ENCODE assay signal across 1 cellular context in the genomic region with DNA sequence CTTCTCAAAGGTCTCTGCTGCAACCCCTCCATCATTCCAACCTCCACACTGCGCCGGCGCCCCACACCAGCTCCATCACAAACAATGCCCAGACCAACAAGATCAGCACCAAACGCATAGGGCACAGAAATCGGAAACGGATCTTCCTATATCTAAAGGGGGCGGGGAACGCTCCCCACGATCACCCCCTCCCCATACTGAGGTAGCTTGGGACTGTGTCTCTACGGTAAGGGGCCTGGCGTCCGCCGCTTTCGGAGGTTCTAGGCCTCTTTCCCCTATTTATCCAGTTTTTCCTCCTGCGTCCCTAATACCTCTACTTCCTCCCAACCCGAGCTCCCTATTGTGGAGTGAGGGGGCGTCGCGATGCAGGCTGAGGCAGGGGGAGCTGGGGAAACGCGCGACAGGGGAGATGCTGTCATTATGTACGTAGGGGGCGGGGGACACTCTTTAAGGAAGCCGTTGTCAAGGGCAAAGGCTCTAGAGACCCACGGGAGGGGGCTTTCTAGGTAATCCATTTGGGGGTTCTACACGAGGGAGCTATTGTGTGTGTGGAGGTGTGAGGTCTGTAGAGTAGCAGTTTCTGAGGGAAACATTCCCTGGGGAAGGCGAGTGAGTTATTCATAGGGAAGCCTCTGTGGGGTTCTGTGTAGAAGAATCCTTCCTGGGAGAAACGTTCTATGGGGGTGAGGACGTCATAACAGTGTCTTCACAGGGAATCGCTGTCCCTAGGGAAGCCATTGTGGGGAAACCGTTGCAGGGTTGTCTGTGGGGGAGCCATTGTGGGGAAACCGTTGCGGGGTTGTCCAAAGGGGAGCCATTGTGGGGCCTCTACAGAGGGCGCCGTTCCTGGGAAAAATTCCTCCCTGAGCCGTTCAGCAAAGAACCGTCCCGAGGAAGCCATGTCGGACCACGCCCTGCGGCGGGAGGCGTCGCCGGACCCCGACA.
TF ChIP-seq lines count a peak whose summit lies in the region.

No MANE protein-coding gene starts in this region.

TF ChIP-seq in HEK293, 187 proteins besides CTCF, POLR2A, EP300 and RAD21 (continued from another document and continues in another):
- TF ChIP-seq, protein P1, sequence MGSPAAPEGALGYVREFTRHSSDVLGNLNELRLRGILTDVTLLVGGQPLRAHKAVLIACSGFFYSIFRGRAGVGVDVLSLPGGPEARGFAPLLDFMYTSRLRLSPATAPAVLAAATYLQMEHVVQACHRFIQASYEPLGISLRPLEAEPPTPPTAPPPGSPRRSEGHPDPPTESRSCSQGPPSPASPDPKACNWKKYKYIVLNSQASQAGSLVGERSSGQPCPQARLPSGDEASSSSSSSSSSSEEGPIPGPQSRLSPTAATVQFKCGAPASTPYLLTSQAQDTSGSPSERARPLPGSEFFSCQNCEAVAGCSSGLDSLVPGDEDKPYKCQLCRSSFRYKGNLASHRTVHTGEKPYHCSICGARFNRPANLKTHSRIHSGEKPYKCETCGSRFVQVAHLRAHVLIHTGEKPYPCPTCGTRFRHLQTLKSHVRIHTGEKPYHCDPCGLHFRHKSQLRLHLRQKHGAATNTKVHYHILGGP (tag by site-specific recombination; IDR thresholded peaks at IDR 0.05) = no peak
- peak; percentile 75 for TF ChIP-seq ZBTB21 (tag by site-specific recombination; IDR thresholded peaks at IDR 0.05)
- TF ChIP-seq, protein P2, sequence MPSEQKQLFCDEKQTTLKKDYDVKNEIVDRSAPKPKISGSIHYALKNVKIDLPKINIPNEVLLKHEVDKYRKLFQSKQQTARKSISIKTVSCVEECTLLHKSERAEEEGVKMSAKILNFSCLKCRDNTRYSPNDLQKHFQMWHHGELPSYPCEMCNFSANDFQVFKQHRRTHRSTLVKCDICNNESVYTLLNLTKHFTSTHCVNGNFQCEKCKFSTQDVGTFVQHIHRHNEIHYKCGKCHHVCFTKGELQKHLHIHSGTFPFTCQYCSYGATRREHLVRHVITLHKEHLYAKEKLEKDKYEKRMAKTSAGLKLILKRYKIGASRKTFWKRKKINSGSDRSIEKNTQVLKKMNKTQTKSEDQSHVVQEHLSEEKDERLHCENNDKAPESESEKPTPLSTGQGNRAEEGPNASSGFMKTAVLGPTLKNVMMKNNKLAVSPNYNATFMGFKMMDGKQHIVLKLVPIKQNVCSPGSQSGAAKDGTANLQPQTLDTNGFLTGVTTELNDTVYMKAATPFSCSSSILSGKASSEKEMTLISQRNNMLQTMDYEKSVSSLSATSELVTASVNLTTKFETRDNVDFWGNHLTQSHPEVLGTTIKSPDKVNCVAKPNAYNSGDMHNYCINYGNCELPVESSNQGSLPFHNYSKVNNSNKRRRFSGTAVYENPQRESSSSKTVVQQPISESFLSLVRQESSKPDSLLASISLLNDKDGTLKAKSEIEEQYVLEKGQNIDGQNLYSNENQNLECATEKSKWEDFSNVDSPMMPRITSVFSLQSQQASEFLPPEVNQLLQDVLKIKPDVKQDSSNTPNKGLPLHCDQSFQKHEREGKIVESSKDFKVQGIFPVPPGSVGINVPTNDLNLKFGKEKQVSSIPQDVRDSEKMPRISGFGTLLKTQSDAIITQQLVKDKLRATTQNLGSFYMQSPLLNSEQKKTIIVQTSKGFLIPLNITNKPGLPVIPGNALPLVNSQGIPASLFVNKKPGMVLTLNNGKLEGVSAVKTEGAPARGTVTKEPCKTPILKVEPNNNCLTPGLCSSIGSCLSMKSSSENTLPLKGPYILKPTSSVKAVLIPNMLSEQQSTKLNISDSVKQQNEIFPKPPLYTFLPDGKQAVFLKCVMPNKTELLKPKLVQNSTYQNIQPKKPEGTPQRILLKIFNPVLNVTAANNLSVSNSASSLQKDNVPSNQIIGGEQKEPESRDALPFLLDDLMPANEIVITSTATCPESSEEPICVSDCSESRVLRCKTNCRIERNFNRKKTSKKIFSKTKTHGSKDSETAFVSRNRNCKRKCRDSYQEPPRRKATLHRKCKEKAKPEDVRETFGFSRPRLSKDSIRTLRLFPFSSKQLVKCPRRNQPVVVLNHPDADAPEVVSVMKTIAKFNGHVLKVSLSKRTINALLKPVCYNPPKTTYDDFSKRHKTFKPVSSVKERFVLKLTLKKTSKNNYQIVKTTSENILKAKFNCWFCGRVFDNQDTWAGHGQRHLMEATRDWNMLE (tag by site-specific recombination; conservative IDR thresholded peaks at IDR 0.05; ENCODE audit: low read depth) = no peak
- TF ChIP-seq, protein P3, sequence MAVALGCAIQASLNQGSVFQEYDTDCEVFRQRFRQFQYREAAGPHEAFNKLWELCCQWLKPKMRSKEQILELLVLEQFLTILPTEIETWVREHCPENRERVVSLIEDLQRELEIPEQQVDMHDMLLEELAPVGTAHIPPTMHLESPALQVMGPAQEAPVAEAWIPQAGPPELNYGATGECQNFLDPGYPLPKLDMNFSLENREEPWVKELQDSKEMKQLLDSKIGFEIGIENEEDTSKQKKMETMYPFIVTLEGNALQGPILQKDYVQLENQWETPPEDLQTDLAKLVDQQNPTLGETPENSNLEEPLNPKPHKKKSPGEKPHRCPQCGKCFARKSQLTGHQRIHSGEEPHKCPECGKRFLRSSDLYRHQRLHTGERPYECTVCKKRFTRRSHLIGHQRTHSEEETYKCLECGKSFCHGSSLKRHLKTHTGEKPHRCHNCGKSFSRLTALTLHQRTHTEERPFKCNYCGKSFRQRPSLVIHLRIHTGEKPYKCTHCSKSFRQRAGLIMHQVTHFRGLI (tag by site-specific recombination; IDR thresholded peaks at IDR 0.05) = no peak
- peak; percentile 64 for TF ChIP-seq ZNF341 (tag by site-specific recombination; IDR thresholded peaks at IDR 0.05; ENCODE audit: low read depth)
- peak; percentile 75 for TF ChIP-seq GLIS1 (tag by site-specific recombination; IDR thresholded peaks at IDR 0.05)
- TF ChIP-seq ZNF658 (tag by site-specific recombination; IDR thresholded peaks at IDR 0.05) = no peak
- TF ChIP-seq IKZF3 (tag by site-specific recombination; IDR thresholded peaks at IDR 0.05) = 0 out of 2 replicates have a peak, but pooled peaks have one; percentile 42
- TF ChIP-seq EGR2 (tag by site-specific recombination; IDR thresholded peaks at IDR 0.05; ENCODE audit: low read depth) = peak; percentile 33; the same call in 1 of the 2 replicates
- TF ChIP-seq, protein P4, sequence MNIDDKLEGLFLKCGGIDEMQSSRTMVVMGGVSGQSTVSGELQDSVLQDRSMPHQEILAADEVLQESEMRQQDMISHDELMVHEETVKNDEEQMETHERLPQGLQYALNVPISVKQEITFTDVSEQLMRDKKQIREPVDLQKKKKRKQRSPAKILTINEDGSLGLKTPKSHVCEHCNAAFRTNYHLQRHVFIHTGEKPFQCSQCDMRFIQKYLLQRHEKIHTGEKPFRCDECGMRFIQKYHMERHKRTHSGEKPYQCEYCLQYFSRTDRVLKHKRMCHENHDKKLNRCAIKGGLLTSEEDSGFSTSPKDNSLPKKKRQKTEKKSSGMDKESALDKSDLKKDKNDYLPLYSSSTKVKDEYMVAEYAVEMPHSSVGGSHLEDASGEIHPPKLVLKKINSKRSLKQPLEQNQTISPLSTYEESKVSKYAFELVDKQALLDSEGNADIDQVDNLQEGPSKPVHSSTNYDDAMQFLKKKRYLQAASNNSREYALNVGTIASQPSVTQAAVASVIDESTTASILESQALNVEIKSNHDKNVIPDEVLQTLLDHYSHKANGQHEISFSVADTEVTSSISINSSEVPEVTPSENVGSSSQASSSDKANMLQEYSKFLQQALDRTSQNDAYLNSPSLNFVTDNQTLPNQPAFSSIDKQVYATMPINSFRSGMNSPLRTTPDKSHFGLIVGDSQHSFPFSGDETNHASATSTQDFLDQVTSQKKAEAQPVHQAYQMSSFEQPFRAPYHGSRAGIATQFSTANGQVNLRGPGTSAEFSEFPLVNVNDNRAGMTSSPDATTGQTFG (tag by site-specific recombination; IDR thresholded peaks at IDR 0.05; ENCODE audit: borderline replicate concordance) = no peak
- no peak for TF ChIP-seq ZNF146 (tag by site-specific recombination; IDR thresholded peaks at IDR 0.05)
- TF ChIP-seq OVOL3 (tag by site-specific recombination; IDR thresholded peaks at IDR 0.05) = no peak
- TF ChIP-seq KLF16 (tag by site-specific recombination; IDR thresholded peaks at IDR 0.05) = no peak
- TF ChIP-seq ZNF266 (tag by site-specific recombination; IDR thresholded peaks at IDR 0.05; ENCODE audit: low read depth) = no peak
- peak; percentile 85 for TF ChIP-seq YY1 (tag by site-specific recombination; IDR thresholded peaks at IDR 0.05)
- 0 out of 2 replicates have a peak, but pooled peaks have one; percentile 10 for TF ChIP-seq ZXDB (tag by site-specific recombination; IDR thresholded peaks at IDR 0.05)
- no peak for TF ChIP-seq MYNN (tag by site-specific recombination; IDR thresholded peaks at IDR 0.05; ENCODE audit: borderline replicate concordance)
- no peak for TF ChIP-seq HOXC10 (CRISPR knock-in tag; IDR thresholded peaks at IDR 0.05)
- TF ChIP-seq ZNF221 (tag by site-specific recombination; IDR thresholded peaks at IDR 0.05; ENCODE audit: borderline replicate concordance) = no peak
- TF ChIP-seq, protein P5, sequence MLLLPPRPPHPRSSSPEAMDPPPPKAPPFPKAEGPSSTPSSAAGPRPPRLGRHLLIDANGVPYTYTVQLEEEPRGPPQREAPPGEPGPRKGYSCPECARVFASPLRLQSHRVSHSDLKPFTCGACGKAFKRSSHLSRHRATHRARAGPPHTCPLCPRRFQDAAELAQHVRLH (tag by site-specific recombination; IDR thresholded peaks at IDR 0.05) = no peak
- TF ChIP-seq, protein P6, sequence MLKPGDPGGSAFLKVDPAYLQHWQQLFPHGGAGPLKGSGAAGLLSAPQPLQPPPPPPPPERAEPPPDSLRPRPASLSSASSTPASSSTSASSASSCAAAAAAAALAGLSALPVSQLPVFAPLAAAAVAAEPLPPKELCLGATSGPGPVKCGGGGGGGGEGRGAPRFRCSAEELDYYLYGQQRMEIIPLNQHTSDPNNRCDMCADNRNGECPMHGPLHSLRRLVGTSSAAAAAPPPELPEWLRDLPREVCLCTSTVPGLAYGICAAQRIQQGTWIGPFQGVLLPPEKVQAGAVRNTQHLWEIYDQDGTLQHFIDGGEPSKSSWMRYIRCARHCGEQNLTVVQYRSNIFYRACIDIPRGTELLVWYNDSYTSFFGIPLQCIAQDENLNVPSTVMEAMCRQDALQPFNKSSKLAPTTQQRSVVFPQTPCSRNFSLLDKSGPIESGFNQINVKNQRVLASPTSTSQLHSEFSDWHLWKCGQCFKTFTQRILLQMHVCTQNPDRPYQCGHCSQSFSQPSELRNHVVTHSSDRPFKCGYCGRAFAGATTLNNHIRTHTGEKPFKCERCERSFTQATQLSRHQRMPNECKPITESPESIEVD (tag by site-specific recombination; IDR thresholded peaks at IDR 0.05) = no peak
- TF ChIP-seq SP7 (tag by site-specific recombination; IDR thresholded peaks at IDR 0.05) = no peak
- no peak for TF ChIP-seq ZNF571 (tag by site-specific recombination; IDR thresholded peaks at IDR 0.05)
- TF ChIP-seq, protein P7, sequence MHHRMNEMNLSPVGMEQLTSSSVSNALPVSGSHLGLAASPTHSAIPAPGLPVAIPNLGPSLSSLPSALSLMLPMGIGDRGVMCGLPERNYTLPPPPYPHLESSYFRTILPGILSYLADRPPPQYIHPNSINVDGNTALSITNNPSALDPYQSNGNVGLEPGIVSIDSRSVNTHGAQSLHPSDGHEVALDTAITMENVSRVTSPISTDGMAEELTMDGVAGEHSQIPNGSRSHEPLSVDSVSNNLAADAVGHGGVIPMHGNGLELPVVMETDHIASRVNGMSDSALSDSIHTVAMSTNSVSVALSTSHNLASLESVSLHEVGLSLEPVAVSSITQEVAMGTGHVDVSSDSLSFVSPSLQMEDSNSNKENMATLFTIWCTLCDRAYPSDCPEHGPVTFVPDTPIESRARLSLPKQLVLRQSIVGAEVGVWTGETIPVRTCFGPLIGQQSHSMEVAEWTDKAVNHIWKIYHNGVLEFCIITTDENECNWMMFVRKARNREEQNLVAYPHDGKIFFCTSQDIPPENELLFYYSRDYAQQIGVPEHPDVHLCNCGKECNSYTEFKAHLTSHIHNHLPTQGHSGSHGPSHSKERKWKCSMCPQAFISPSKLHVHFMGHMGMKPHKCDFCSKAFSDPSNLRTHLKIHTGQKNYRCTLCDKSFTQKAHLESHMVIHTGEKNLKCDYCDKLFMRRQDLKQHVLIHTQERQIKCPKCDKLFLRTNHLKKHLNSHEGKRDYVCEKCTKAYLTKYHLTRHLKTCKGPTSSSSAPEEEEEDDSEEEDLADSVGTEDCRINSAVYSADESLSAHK (tag by site-specific recombination; IDR thresholded peaks at IDR 0.05) = peak; percentile 87
- TF ChIP-seq ZSCAN30 (tag by site-specific recombination; IDR thresholded peaks at IDR 0.05) = no peak
- no peak for TF ChIP-seq ZNF777 (tag by site-specific recombination; IDR thresholded peaks at IDR 0.05; ENCODE audit: borderline replicate concordance)
- TF ChIP-seq TRIM28 (IDR thresholded peaks at IDR 0.05; ENCODE audit: borderline replicate concordance, low read length) = no peak
- TF ChIP-seq ZNF426 (tag by site-specific recombination; IDR thresholded peaks at IDR 0.05) = no peak
- TF ChIP-seq ZIC2 (tag by site-specific recombination; IDR thresholded peaks at IDR 0.05) = 0 out of 2 replicates have a peak, but pooled peaks have one; percentile 29
- TF ChIP-seq ZNF248 (tag by site-specific recombination; IDR thresholded peaks at IDR 0.05) = no peak
- TF ChIP-seq, protein P8, sequence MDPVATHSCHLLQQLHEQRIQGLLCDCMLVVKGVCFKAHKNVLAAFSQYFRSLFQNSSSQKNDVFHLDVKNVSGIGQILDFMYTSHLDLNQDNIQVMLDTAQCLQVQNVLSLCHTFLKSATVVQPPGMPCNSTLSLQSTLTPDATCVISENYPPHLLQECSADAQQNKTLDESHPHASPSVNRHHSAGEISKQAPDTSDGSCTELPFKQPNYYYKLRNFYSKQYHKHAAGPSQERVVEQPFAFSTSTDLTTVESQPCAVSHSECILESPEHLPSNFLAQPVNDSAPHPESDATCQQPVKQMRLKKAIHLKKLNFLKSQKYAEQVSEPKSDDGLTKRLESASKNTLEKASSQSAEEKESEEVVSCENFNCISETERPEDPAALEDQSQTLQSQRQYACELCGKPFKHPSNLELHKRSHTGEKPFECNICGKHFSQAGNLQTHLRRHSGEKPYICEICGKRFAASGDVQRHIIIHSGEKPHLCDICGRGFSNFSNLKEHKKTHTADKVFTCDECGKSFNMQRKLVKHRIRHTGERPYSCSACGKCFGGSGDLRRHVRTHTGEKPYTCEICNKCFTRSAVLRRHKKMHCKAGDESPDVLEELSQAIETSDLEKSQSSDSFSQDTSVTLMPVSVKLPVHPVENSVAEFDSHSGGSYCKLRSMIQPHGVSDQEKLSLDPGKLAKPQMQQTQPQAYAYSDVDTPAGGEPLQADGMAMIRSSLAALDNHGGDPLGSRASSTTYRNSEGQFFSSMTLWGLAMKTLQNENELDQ (tag by site-specific recombination; IDR thresholded peaks at IDR 0.05; ENCODE audit: low read depth) = no peak
- TF ChIP-seq ZNF677 (tag by site-specific recombination; IDR thresholded peaks at IDR 0.05) = no peak
- no peak for TF ChIP-seq SALL2 (tag by site-specific recombination; IDR thresholded peaks at IDR 0.05; ENCODE audit: borderline replicate concordance)
- TF ChIP-seq, protein P9, sequence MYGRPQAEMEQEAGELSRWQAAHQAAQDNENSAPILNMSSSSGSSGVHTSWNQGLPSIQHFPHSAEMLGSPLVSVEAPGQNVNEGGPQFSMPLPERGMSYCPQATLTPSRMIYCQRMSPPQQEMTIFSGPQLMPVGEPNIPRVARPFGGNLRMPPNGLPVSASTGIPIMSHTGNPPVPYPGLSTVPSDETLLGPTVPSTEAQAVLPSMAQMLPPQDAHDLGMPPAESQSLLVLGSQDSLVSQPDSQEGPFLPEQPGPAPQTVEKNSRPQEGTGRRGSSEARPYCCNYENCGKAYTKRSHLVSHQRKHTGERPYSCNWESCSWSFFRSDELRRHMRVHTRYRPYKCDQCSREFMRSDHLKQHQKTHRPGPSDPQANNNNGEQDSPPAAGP (tag by site-specific recombination; IDR thresholded peaks at IDR 0.05) = no peak
- TF ChIP-seq ZFP41 (tag by site-specific recombination; IDR thresholded peaks at IDR 0.05; ENCODE audit: borderline replicate concordance) = no peak
- TF ChIP-seq ZNF600 (tag by site-specific recombination; IDR thresholded peaks at IDR 0.05) = peak; percentile 18; the same call in 1 of the 2 replicates
- TF ChIP-seq ZNF302 (tag by site-specific recombination; IDR thresholded peaks at IDR 0.05; ENCODE audit: low read depth) = no peak
- no peak for TF ChIP-seq ZNF350 (tag by site-specific recombination; IDR thresholded peaks at IDR 0.05)
